Comparison of ENCODE assay signal across 8 cellular contexts in genomic region chr19:10769533-10770491, GRCh38. TPM values are rescaled to one million over a fixed set of nuclear protein-coding genes. Genes with fewer than 3 reads are reported as not detected.
DNase-seq lines count a peak whose midpoint lies in the region; ATAC-seq and TF ChIP-seq lines count a peak whose summit lies in the region.

No MANE protein-coding gene starts in this region.

- H3K27me3 ChIP-seq in MG63 (no peaks in the 10 kb centered on the region), lung (ENCODE audit: control insufficient read depth, insufficient read depth) (no peaks in the 10 kb centered on the region), upper lobe of right lung (no peaks in the 10 kb centered on the region)

- ATAC-seq in lung (ENCODE audit: insufficient read depth, low FRiP score) (no peak), upper lobe of right lung (peak; percentile 64), HG02884 (IDR thresholded peaks at IDR 0.05; ENCODE audit: unreplicated experiment) (no peak), omental fat pad (ENCODE audit: low FRiP score) (no peak)

- intact Hi-C loops in upper lobe of right lung (cut with DNase I): loop anchor here (10.0 kb wide), 1 partner anchor 55 kb away; the partner anchor contains the start of gene DNM2

- WGBS in lung, 2 donors: 64 to 79% methylated on average over 20 to 21 of the region's 21 CpGs

- TF ChIP-seq CTCF in AG10803 (conservative IDR thresholded peaks at IDR 0.05; ENCODE audit: low read length): peak; percentile 35; the same call in 1 of the 2 replicates
- TF ChIP-seq CTCF in lung (IDR thresholded peaks at IDR 0.05; ENCODE audit: control extremely low read depth, extremely low read depth): no peak
- peak; percentile 24 for TF ChIP-seq CTCF in upper lobe of right lung (IDR thresholded peaks at IDR 0.05)
- TF ChIP-seq CTCF in omental fat pad (IDR thresholded peaks at IDR 0.05): no peak

- H3K9me3 ChIP-seq in MG63: peaks cover 2% of the 10 kb centered on the region; the same call in 1 of the 2 replicates
- H3K9me3 ChIP-seq in lung (ENCODE audit: control insufficient read depth in 2 of 2, insufficient read depth in 1 of 2, low read length in 1 of 2): no peaks in the 10 kb centered on the region
- H3K9me3 ChIP-seq in upper lobe of right lung: no peaks in the 10 kb centered on the region

- DNase-seq in AG10803 (ENCODE audit: low read depth) (peak; percentile 31), MG63 (peak; percentile 61), dermis blood vessel endothelial cell (peak; percentile 72), lung (ENCODE audit: low spot score) (no peak), upper lobe of right lung (no peak), omental fat pad (ENCODE audit: low spot score) (no peak), NCI-H524 (lab: John Stamatoyannopoulos, UW) (no peak)

- H3K36me3 ChIP-seq in MG63 (peaks cover 53% of the 10 kb centered on the region), lung (ENCODE audit: control insufficient read depth in 2 of 2, insufficient read depth in 2 of 2, low read length in 2 of 2) (peaks cover 2 to 16% of the 10 kb centered on the region in 2 donors), upper lobe of right lung (peaks cover 26% of the 10 kb centered on the region)

- H3K4me1 ChIP-seq in lung (ENCODE audit: control insufficient read depth in 2 of 2, insufficient read depth in 2 of 2, low read length in 2 of 2) (peaks cover 30 to 31% of the 10 kb centered on the region in 2 donors), upper lobe of right lung (peaks cover 52% of the 10 kb centered on the region)

- no peak overlapping the region for H3K4me3 ChIP-seq in AG10803 (ENCODE audit: low read length)
- H3K4me3 ChIP-seq in MG63: no peak overlapping the region
- H3K4me3 ChIP-seq in lung: no peak overlapping the region
- no peak overlapping the region for H3K4me3 ChIP-seq in upper lobe of right lung

- peak overlapping the region; percentile 37 to 89 for H3K27ac ChIP-seq in lung (ENCODE audit: low read depth in 1 of 2, low read length in 1 of 2)
- H3K27ac ChIP-seq in upper lobe of right lung: peak overlapping the region; percentile 55

RNA-seq across cellular contexts. Expression of gene DNM2, which starts 51.9 kb away (rescaled TPM):
- 104 and 116 TPM in 2 replicates for total RNA-seq in MG63 (2014; rRNA removed; shearing (Covaris generic); ENCODE audit: low replicate concordance)
- total RNA-seq in dermis blood vessel endothelial cell (118 and 185 TPM in 2 replicates), lung (100 to 1,000 TPM; 202 to 277 TPM), upper lobe of right lung (280 TPM), omental fat pad (100 to 1,000 TPM in 2 of 4 donors, 10 to 100 TPM in 2; 76.5 to 135 (median 99.9) TPM)
- polyA plus RNA-seq in lung: 100 to 1,000 TPM; 172 to 206 TPM

Comparison
In these comparisons a context has a peak if more than half of its experiments do, and no peak if none do; other contexts are left out.
1. DNase-seq: peak in AG10803 (single experiment), MG63 (single experiment) and dermis blood vessel endothelial cell (single experiment); none in lung (single experiment), upper lobe of right lung (single experiment), omental fat pad (single experiment) and NCI-H524 (0 of 2).
2. CTCF ChIP-seq: peak in AG10803 (single experiment) and upper lobe of right lung (single experiment); none in lung (single experiment) and omental fat pad (0 of 3).